ENCODE assay signal across 9 cellular contexts in genomic region chr9:130051855-130052254, GRCh38. TPM values are rescaled to one million over a fixed set of nuclear protein-coding genes. Genes with fewer than 3 reads are reported as not detected.
DNase-seq lines count a peak whose midpoint lies in the region; TF ChIP-seq lines count a peak whose summit lies in the region.
"Had no signal": no experiment of that assay in that cellular context is flagged by ENCODE, and none has a peak within 500 bp of the region (broad histone marks: within the 10 kb centered on the region; RNA-seq: fewer than 3 reads in every experiment).

No MANE protein-coding gene starts in this region.

- TF ChIP-seq CTCF in KMS-11 (conservative IDR thresholded peaks at IDR 0.05; ENCODE audit: low read depth, low read length) = no peak
- no peak for TF ChIP-seq CTCF in brain (conservative IDR thresholded peaks at IDR 0.05)
- TF ChIP-seq CTCF in neural crest cell (conservative IDR thresholded peaks at IDR 0.05) = no peak
- TF ChIP-seq CTCF in dorsolateral prefrontal cortex (IDR thresholded peaks at IDR 0.05 in 54 of 56, conservative IDR thresholded peaks at IDR 0.05 in 2 of 56; ENCODE audit: low read depth in 1 of 56, partially characterized antibody in 56 of 56) = no peak

- peak overlapping the region; percentile 20 to 99 (median 62) for H3K4me3 Mint-ChIP-seq in CD8-positive, alpha-beta memory T cell
- H3K4me3 Mint-ChIP-seq in brain = peak overlapping the region; percentile 80 to 99 (median 98)
- H3K4me3 Mint-ChIP-seq in neural crest cell = peak overlapping the region; percentile 79

- POLR2A ChIA-PET in CD8-positive, alpha-beta memory T cell (lab: Charles Lee) = interaction anchor here (0.6 kb wide), 1 partner anchor 140 kb away, joined by 3 read pairs; no protein-coding TSS in a partner anchor

- H3K9me3 ChIP-seq in CD8-positive, alpha-beta memory T cell (ENCODE audit: low read length) = no peaks in the 10 kb centered on the region

- no peak overlapping the region for H2AFZ ChIP-seq in KMS-11 (ENCODE audit: low read depth)

- H3K27ac ChIP-seq in CD8-positive, alpha-beta memory T cell (ENCODE audit: low read depth, low read length) = no peak overlapping the region
- H3K27ac ChIP-seq in KMS-11 = no peak overlapping the region
- H3K27ac ChIP-seq in dorsolateral prefrontal cortex = peak overlapping the region in 17 of 59 donors; percentile 2 to 95 (median 27)

- peaks cover 19 to 38% (median 37%) of the 10 kb centered on the region in 3 donors for H3K4me1 Mint-ChIP-seq in CD8-positive, alpha-beta memory T cell
- H3K4me1 Mint-ChIP-seq in brain (peaks cover 46% of the 10 kb centered on the region), neural crest cell (peaks cover 19% of the 10 kb centered on the region)

- H3K36me3 ChIP-seq in CD8-positive, alpha-beta memory T cell (ENCODE audit: insufficient read depth, low read length) = no peaks in the 10 kb centered on the region
- H3K36me3 ChIP-seq in KMS-11 (ENCODE audit: insufficient read depth) = no peaks in the 10 kb centered on the region

- no peak overlapping the region for H3K4me3 ChIP-seq in CD8-positive, alpha-beta memory T cell (ENCODE audit: low read length)
- no peak overlapping the region for H3K4me3 ChIP-seq in KMS-11 (IDR thresholded peaks at IDR 0.05; ENCODE audit: insufficient read depth, low read depth, low read length)
- H3K4me3 ChIP-seq in dorsolateral prefrontal cortex = peak overlapping the region in 11 of 59 donors; percentile 10 to 100 (median 96)

- peaks cover 18% of the 10 kb centered on the region for H3K4me1 ChIP-seq in CD8-positive, alpha-beta memory T cell (ENCODE audit: insufficient read depth, low read length)
- peaks cover 33% of the 10 kb centered on the region for H3K4me1 ChIP-seq in KMS-11 (ENCODE audit: low read depth, poor library complexity, severe bottlenecking)

- H3K27ac Mint-ChIP-seq in CD8-positive, alpha-beta memory T cell = peak overlapping the region; percentile 38 to 100 (median 76)
- H3K27ac Mint-ChIP-seq in brain (peak overlapping the region in 4 of 5 experiments; percentile 62 to 82 (median 80)), neural crest cell (ENCODE audit: unreplicated experiment) (no peak overlapping the region)

- no peaks in the 10 kb centered on the region for H3K27me3 ChIP-seq in CD8-positive, alpha-beta memory T cell (ENCODE audit: insufficient read depth, low read length, poor library complexity, severe bottlenecking)
- H3K27me3 ChIP-seq in KMS-11 (ENCODE audit: insufficient read depth, low read depth) (no peaks in the 10 kb centered on the region), dorsolateral prefrontal cortex (no peaks in the 10 kb centered on the region)

- no peak for DNase-seq in CD8-positive, alpha-beta memory T cell
- no peak for DNase-seq in neural crest cell (ENCODE audit: low read depth, low spot score)
- DNase-seq in GM19238 (ENCODE audit: insufficient read length, low spot score) = no peak
- no peak for DNase-seq in DMS153 (lab: John Stamatoyannopoulos, UW)
- DNase-seq in NOMO-1 treated with DMSO at 0.1 percent for 48 hours (lab: John Stamatoyannopoulos, UW; ENCODE audit: unreplicated experiment) = no peak
- no peak for DNase-seq in dorsolateral prefrontal cortex
- DNase-seq: activated CD4-positive, alpha-beta T cell treated with anti-CD3 and anti-CD28 coated beads for 48 hours had no signal

- peaks cover 23% of the 10 kb centered on the region for H3K79me2 ChIP-seq in KMS-11 (ENCODE audit: insufficient read depth, low read depth)

- H3K4me2 ChIP-seq in KMS-11 = peak overlapping the region; percentile 92

- H3K27me3 Mint-ChIP-seq in CD8-positive, alpha-beta memory T cell = no peaks in the 10 kb centered on the region
- H3K27me3 Mint-ChIP-seq in brain (peaks cover 3% of the 10 kb centered on the region), neural crest cell (ENCODE audit: low read depth) (no peaks in the 10 kb centered on the region)

- no peaks in the 10 kb centered on the region for H4K20me1 ChIP-seq in KMS-11 (ENCODE audit: insufficient read depth)

- H3K9me3 Mint-ChIP-seq in CD8-positive, alpha-beta memory T cell = no peaks in the 10 kb centered on the region
- H3K9me3 Mint-ChIP-seq in brain = no peaks in the 10 kb centered on the region
- no peaks in the 10 kb centered on the region for H3K9me3 Mint-ChIP-seq in neural crest cell

- intact Hi-C loops in dorsolateral prefrontal cortex (cut with DNase I) = no loop called here

- CTCF ChIA-PET in CD8-positive, alpha-beta memory T cell (lab: Charles Lee) = interaction anchor here (1.3 kb wide), 1 partner anchor 9 kb away, joined by 3 read pairs; the partner anchor contains the start of gene FNBP1

- peaks cover 0 to 11% (median 0%) of the 10 kb centered on the region in 3 donors for H3K36me3 Mint-ChIP-seq in CD8-positive, alpha-beta memory T cell
- peaks cover under 1% of the 10 kb centered on the region for H3K36me3 Mint-ChIP-seq in brain
- H3K36me3 Mint-ChIP-seq in neural crest cell (ENCODE audit: low read depth) = no peaks in the 10 kb centered on the region

- no peak overlapping the region for H3K9ac ChIP-seq in KMS-11

RNA-seq across cellular contexts. Expression of gene GPR107, which starts 1.9 kb away (rescaled TPM):
- total RNA-seq in CD8-positive, alpha-beta memory T cell = 10 to 100 TPM; 21.3 to 21.4 TPM
- polyA plus RNA-seq in CD8-positive, alpha-beta memory T cell = 4.2 TPM
- polyA plus RNA-seq in brain (ENCODE audit: insufficient read depth, low read depth, low replicate concordance) = 34.2 TPM
- total RNA-seq in neural crest cell (42.8 and 43.8 TPM in 2 replicates), dorsolateral prefrontal cortex (10 to 100 TPM; 34.8 to 59.2 (median 45.9) TPM)

RNA-seq across cellular contexts. Expression of gene FNBP1, which starts 8.9 kb away (rescaled TPM):
- 100 to 1,000 TPM; 226 to 230 TPM for total RNA-seq in CD8-positive, alpha-beta memory T cell
- 176 TPM for polyA plus RNA-seq in CD8-positive, alpha-beta memory T cell
- 39.1 TPM for polyA plus RNA-seq in brain (ENCODE audit: insufficient read depth, low read depth, low replicate concordance)
- total RNA-seq in neural crest cell (47.3 and 48.4 TPM in 2 replicates), dorsolateral prefrontal cortex (100 to 1,000 TPM in 60 of 120 experiments, 10 to 100 TPM in 60; 53.9 to 197 (median 99.8) TPM)
